3 cellular contexts compared by ENCODE assay signal in the genomic region with DNA sequence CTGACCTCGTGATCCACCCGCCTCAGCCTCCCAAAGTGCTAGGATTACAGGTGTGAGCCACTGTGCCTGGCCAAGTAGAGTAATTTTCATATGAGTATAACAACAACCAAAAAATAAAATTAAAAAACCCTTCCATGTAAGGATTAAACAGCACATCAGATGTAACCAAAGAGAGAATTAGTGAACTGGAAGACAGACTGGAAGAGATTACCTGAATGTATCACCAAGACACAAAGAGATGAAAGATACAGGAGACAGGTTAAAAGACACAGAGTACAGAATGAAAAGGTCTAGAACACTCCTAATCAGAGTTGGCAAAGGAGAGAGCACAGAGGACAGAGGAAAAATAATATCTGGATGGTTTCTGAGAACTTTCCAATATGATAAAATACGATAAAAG.
A peak's percentile ranks its signal among the peaks of the same experiment; 100 is the strongest.
TF ChIP-seq lines count a peak whose summit lies in the region.

No MANE protein-coding gene starts in this region.

TF ChIP-seq in A549, 52 proteins besides CTCF, POLR2A, EP300 and RAD21:
- TF ChIP-seq HEYL (CRISPR knock-in tag; IDR thresholded peaks at IDR 0.05): 0 out of 2 replicates have a peak, but pooled peaks have one; percentile 25
- TF ChIP-seq, protein P1, sequence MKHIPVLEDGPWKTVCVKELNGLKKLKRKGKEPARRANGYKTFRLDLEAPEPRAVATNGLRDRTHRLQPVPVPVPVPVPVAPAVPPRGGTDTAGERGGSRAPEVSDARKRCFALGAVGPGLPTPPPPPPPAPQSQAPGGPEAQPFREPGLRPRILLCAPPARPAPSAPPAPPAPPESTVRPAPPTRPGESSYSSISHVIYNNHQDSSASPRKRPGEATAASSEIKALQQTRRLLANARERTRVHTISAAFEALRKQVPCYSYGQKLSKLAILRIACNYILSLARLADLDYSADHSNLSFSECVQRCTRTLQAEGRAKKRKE (CRISPR knock-in tag; IDR thresholded peaks at IDR 0.05; ENCODE audit: low read depth): no peak
- TF ChIP-seq, protein P2, sequence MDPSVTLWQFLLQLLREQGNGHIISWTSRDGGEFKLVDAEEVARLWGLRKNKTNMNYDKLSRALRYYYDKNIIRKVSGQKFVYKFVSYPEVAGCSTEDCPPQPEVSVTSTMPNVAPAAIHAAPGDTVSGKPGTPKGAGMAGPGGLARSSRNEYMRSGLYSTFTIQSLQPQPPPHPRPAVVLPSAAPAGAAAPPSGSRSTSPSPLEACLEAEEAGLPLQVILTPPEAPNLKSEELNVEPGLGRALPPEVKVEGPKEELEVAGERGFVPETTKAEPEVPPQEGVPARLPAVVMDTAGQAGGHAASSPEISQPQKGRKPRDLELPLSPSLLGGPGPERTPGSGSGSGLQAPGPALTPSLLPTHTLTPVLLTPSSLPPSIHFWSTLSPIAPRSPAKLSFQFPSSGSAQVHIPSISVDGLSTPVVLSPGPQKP (IDR thresholded peaks at IDR 0.05; ENCODE audit: low read depth, low read length): no peak
- no peak for TF ChIP-seq CBX2 (IDR thresholded peaks at IDR 0.05; ENCODE audit: borderline replicate concordance, low read depth)
- TF ChIP-seq KDM1A (IDR thresholded peaks at IDR 0.05; ENCODE audit: low read depth): peak; percentile 69
- no peak for TF ChIP-seq ESRRA (IDR thresholded peaks at IDR 0.05; ENCODE audit: borderline replicate concordance, low read length)
- TF ChIP-seq MAFK (IDR thresholded peaks at IDR 0.05; ENCODE audit: partially characterized antibody): no peak

TF ChIP-seq in K562, 482 proteins besides CTCF, POLR2A, EP300 and RAD21:
- TF ChIP-seq RBM25 (IDR thresholded peaks at IDR 0.05; ENCODE audit: low read depth, low read length, severe bottlenecking) (peak; percentile 44), BCOR (IDR thresholded peaks at IDR 0.05) (peak; percentile 62), ZNF408 (CRISPR knock-in tag; IDR thresholded peaks at IDR 0.05; ENCODE audit: low read depth) (no peak), TCF7 (IDR thresholded peaks at IDR 0.05; ENCODE audit: borderline replicate concordance) (no peak), ZFP30 (CRISPR knock-in tag; IDR thresholded peaks at IDR 0.05; ENCODE audit: borderline replicate concordance) (peak; percentile 62; the same call in 1 of the 2 replicates), POLR2AphosphoS2 (IDR thresholded peaks at IDR 0.05; ENCODE audit: low read length) (no peak), ZNF184 (CRISPR knock-in tag; IDR thresholded peaks at IDR 0.05) (no peak), EWSR1 (IDR thresholded peaks at IDR 0.05; ENCODE audit: borderline replicate concordance, low read depth, partially characterized antibody) (no peak), NUFIP1 (IDR thresholded peaks at IDR 0.05; ENCODE audit: partially characterized antibody) (no peak), TRIM24 (IDR thresholded peaks at IDR 0.05) (0 out of 4 replicates have a peak, but pooled peaks of 1 of the 2 experiments have one; percentile 18), CBX3 (IDR thresholded peaks at IDR 0.05; ENCODE audit: borderline replicate concordance in 1 of 2, low read length in 2 of 2) (peak in 1 of 2 experiments; percentile 71; a peak in 1 of 3 replicates), ZNF707 (CRISPR knock-in tag; conservative IDR thresholded peaks at IDR 0.05) (no peak), KDM1A (IDR thresholded peaks at IDR 0.05) (peak in 1 of 2 experiments; percentile 36; a peak in 1 of 4 replicates), TRIM28 (IDR thresholded peaks at IDR 0.05) (peak; percentile 76; the same call in 1 of the 2 replicates)
- TF ChIP-seq, protein P3, sequence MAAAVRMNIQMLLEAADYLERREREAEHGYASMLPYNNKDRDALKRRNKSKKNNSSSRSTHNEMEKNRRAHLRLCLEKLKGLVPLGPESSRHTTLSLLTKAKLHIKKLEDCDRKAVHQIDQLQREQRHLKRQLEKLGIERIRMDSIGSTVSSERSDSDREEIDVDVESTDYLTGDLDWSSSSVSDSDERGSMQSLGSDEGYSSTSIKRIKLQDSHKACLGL (CRISPR knock-in tag; IDR thresholded peaks at IDR 0.05; ENCODE audit: borderline replicate concordance, poor library complexity, severe bottlenecking): no peak
- TF ChIP-seq, protein P4, sequence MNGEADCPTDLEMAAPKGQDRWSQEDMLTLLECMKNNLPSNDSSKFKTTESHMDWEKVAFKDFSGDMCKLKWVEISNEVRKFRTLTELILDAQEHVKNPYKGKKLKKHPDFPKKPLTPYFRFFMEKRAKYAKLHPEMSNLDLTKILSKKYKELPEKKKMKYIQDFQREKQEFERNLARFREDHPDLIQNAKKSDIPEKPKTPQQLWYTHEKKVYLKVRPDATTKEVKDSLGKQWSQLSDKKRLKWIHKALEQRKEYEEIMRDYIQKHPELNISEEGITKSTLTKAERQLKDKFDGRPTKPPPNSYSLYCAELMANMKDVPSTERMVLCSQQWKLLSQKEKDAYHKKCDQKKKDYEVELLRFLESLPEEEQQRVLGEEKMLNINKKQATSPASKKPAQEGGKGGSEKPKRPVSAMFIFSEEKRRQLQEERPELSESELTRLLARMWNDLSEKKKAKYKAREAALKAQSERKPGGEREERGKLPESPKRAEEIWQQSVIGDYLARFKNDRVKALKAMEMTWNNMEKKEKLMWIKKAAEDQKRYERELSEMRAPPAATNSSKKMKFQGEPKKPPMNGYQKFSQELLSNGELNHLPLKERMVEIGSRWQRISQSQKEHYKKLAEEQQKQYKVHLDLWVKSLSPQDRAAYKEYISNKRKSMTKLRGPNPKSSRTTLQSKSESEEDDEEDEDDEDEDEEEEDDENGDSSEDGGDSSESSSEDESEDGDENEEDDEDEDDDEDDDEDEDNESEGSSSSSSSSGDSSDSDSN (IDR thresholded peaks at IDR 0.05; ENCODE audit: borderline replicate concordance in 1 of 2, low read depth in 2 of 2, low read length in 2 of 2): no peak
- TF ChIP-seq, protein P5, sequence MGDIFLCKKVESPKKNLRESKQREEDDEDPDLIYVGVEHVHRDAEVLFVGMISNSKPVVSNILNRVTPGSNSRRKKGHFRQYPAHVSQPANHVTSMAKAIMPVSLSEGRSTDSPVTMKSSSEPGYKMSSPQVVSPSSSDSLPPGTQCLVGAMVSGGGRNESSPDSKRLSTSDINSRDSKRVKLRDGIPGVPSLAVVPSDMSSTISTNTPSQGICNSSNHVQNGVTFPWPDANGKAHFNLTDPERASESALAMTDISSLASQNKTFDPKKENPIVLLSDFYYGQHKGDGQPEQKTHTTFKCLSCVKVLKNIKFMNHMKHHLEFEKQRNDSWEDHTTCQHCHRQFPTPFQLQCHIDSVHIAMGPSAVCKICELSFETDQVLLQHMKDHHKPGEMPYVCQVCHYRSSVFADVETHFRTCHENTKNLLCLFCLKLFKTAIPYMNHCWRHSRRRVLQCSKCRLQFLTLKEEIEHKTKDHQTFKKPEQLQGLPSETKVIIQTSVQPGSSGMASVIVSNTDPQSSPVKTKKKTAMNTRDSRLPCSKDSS (IDR thresholded peaks at IDR 0.05; ENCODE audit: low read depth, partially characterized antibody): peak; percentile 36
- TF ChIP-seq, protein P6, sequence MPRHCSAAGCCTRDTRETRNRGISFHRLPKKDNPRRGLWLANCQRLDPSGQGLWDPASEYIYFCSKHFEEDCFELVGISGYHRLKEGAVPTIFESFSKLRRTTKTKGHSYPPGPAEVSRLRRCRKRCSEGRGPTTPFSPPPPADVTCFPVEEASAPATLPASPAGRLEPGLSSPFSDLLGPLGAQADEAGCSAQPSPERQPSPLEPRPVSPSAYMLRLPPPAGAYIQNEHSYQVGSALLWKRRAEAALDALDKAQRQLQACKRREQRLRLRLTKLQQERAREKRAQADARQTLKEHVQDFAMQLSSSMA (CRISPR knock-in tag; IDR thresholded peaks at IDR 0.05): no peak

TF ChIP-seq in GM23338, 12 proteins besides CTCF, POLR2A, EP300 and RAD21:
- no peak for TF ChIP-seq EZH2phosphoT487 (IDR thresholded peaks at IDR 0.05; ENCODE audit: unreplicated experiment)
- no peak for TF ChIP-seq CREB1 (CRISPR knock-in tag; IDR thresholded peaks at IDR 0.05; ENCODE audit: low read depth)
- TF ChIP-seq ZNF331 (CRISPR knock-in tag; IDR thresholded peaks at IDR 0.05; ENCODE audit: low read depth): no peak
- TF ChIP-seq JUNB (IDR thresholded peaks at IDR 0.05; ENCODE audit: unreplicated experiment): no peak
- no peak for TF ChIP-seq ZNF114 (CRISPR knock-in tag; IDR thresholded peaks at IDR 0.05)
- TF ChIP-seq, protein P7, sequence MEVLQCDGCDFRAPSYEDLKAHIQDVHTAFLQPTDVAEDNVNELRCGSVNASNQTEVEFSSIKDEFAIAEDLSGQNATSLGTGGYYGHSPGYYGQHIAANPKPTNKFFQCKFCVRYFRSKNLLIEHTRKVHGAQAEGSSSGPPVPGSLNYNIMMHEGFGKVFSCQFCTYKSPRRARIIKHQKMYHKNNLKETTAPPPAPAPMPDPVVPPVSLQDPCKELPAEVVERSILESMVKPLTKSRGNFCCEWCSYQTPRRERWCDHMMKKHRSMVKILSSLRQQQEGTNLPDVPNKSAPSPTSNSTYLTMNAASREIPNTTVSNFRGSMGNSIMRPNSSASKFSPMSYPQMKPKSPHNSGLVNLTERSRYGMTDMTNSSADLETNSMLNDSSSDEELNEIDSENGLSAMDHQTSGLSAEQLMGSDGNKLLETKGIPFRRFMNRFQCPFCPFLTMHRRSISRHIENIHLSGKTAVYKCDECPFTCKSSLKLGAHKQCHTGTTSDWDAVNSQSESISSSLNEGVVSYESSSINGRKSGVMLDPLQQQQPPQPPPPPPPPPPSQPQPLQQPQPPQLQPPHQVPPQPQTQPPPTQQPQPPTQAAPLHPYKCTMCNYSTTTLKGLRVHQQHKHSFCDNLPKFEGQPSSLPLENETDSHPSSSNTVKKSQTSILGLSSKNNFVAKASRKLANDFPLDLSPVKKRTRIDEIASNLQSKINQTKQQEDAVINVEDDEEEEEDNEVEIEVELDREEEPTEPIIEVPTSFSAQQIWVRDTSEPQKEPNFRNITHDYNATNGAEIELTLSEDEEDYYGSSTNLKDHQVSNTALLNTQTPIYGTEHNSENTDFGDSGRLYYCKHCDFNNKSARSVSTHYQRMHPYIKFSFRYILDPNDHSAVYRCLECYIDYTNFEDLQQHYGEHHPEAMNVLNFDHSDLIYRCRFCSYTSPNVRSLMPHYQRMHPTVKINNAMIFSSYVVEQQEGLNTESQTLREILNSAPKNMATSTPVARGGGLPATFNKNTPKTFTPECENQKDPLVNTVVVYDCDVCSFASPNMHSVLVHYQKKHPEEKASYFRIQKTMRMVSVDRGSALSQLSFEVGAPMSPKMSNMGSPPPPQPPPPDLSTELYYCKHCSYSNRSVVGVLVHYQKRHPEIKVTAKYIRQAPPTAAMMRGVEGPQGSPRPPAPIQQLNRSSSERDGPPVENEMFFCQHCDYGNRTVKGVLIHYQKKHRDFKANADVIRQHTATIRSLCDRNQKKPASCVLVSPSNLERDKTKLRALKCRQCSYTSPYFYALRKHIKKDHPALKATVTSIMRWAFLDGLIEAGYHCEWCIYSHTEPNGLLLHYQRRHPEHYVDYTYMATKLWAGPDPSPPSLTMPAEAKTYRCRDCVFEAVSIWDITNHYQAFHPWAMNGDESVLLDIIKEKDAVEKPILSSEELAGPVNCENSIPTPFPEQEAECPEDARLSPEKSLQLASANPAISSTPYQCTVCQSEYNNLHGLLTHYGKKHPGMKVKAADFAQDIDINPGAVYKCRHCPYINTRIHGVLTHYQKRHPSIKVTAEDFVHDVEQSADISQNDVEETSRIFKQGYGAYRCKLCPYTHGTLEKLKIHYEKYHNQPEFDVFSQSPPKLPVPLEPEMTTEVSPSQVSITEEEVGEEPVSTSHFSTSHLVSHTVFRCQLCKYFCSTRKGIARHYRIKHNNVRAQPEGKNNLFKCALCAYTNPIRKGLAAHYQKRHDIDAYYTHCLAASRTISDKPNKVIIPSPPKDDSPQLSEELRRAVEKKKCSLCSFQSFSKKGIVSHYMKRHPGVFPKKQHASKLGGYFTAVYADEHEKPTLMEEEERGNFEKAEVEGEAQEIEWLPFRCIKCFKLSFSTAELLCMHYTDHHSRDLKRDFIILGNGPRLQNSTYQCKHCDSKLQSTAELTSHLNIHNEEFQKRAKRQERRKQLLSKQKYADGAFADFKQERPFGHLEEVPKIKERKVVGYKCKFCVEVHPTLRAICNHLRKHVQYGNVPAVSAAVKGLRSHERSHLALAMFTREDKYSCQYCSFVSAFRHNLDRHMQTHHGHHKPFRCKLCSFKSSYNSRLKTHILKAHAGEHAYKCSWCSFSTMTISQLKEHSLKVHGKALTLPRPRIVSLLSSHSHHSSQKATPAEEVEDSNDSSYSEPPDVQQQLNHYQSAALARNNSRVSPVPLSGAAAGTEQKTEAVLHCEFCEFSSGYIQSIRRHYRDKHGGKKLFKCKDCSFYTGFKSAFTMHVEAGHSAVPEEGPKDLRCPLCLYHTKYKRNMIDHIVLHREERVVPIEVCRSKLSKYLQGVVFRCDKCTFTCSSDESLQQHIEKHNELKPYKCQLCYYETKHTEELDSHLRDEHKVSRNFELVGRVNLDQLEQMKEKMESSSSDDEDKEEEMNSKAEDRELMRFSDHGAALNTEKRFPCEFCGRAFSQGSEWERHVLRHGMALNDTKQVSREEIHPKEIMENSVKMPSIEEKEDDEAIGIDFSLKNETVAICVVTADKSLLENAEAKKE (CRISPR knock-in tag; IDR thresholded peaks at IDR 0.05): no peak
- TF ChIP-seq, protein P8, sequence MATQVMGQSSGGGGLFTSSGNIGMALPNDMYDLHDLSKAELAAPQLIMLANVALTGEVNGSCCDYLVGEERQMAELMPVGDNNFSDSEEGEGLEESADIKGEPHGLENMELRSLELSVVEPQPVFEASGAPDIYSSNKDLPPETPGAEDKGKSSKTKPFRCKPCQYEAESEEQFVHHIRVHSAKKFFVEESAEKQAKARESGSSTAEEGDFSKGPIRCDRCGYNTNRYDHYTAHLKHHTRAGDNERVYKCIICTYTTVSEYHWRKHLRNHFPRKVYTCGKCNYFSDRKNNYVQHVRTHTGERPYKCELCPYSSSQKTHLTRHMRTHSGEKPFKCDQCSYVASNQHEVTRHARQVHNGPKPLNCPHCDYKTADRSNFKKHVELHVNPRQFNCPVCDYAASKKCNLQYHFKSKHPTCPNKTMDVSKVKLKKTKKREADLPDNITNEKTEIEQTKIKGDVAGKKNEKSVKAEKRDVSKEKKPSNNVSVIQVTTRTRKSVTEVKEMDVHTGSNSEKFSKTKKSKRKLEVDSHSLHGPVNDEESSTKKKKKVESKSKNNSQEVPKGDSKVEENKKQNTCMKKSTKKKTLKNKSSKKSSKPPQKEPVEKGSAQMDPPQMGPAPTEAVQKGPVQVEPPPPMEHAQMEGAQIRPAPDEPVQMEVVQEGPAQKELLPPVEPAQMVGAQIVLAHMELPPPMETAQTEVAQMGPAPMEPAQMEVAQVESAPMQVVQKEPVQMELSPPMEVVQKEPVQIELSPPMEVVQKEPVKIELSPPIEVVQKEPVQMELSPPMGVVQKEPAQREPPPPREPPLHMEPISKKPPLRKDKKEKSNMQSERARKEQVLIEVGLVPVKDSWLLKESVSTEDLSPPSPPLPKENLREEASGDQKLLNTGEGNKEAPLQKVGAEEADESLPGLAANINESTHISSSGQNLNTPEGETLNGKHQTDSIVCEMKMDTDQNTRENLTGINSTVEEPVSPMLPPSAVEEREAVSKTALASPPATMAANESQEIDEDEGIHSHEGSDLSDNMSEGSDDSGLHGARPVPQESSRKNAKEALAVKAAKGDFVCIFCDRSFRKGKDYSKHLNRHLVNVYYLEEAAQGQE (IDR thresholded peaks at IDR 0.05; ENCODE audit: unreplicated experiment): no peak
